ENCODE assay signal across 8 cellular contexts in the genomic region with DNA sequence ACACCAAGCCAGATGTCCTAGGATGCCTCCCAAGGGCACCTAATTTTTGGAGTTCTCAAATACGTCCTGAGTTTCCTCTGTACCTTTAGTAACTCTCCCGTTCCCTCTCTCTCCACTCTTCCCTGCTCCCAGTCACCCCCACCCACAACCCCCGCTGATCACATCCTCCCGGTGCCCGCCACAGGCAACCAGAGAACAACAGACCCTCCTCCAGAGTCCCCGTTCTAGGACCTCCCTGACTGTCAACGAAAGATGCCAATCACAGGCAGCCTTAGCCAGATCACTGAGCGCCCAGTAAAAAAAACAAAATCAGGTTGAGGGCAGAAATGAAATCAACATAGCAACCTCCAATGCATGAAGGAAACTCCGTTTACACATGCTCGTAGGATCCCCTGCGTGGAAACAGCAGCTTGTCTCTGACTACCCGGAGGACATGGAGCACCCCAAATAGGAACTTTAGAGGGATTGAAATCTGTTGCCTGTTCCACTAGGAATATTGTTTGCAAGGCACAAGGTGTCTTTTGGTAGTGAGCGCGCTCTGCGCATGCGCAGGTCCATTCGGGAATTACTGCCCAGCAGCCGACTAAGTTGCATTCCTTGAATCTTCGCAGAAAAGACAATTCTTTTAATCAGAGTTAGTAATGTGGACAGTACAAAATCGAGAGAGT. TPM values are rescaled to one million over a fixed set of nuclear protein-coding genes. Genes with fewer than 3 reads are reported as not detected.
DNase-seq lines count a peak whose midpoint lies in the region; ATAC-seq and TF ChIP-seq lines count a peak whose summit lies in the region.

GABRB1 (plus strand) TSS at position 557 of the 668 bp plus-strand sequence.

- DNase-seq in CD14-positive monocyte (ENCODE audit: low spot score) (no peak), KBM-7 (peak; percentile 9), globus pallidus (ENCODE audit: low spot score) (peak; percentile 74), DMS153 treated with DMSO at 0.1 percent for 48 hours (lab: John Stamatoyannopoulos, UW; ENCODE audit: unreplicated experiment) (no peak)
- no peak for DNase-seq in natural killer cell treated with Interleukin-12 subunit alpha and Interleukin-12 subunit beta and Interleukin-15 and Interleukin-18, amount 100 ng/mL, for 72 hours (ENCODE audit: low spot score)

- in situ Hi-C loops in KBM-7 (cut with MboI; ENCODE audit: low pct_unique_long_range_greater_than_20kb, low sequenced_read_pairs) = no loop called here

- peak within 1 kb of the TSS; percentile 31 to 84 for H3K4me3 Mint-ChIP-seq in CD14-positive monocyte
- peak within 1 kb of the TSS; percentile 74 for H3K4me3 Mint-ChIP-seq in activated naive CD4-positive, alpha-beta T cell treated with anti-CD3 and anti-CD28 coated beads, Interleukin-2, amount 50 U/mL, for 24 hours
- H3K4me3 Mint-ChIP-seq in natural killer cell treated with Interleukin-12 subunit alpha and Interleukin-12 subunit beta and Interleukin-15 and Interleukin-18, amount 100 ng/mL, for 72 hours = peak within 1 kb of the TSS; percentile 46

- H3K36me3 Mint-ChIP-seq in CD14-positive monocyte = peaks cover 0 to 3% of the 10 kb centered on the region in 2 donors
- H3K36me3 Mint-ChIP-seq in activated naive CD4-positive, alpha-beta T cell treated with anti-CD3 and anti-CD28 coated beads, Interleukin-2, amount 50 U/mL, for 24 hours = no peaks in the 10 kb centered on the region
- no peaks in the 10 kb centered on the region for H3K36me3 Mint-ChIP-seq in natural killer cell treated with Interleukin-12 subunit alpha and Interleukin-12 subunit beta and Interleukin-15 and Interleukin-18, amount 100 ng/mL, for 72 hours

- H3K27me3 Mint-ChIP-seq in CD14-positive monocyte (ENCODE audit: low read depth in 3 of 3) = peaks cover 40 to 46% (median 43%) of the 10 kb centered on the region in 3 donors
- peaks cover 35% of the 10 kb centered on the region for H3K27me3 Mint-ChIP-seq in activated naive CD4-positive, alpha-beta T cell treated with anti-CD3 and anti-CD28 coated beads, Interleukin-2, amount 50 U/mL, for 24 hours
- peaks cover 27 to 56% of the 10 kb centered on the region in 2 donors for H3K27me3 Mint-ChIP-seq in natural killer cell treated with Interleukin-12 subunit alpha and Interleukin-12 subunit beta and Interleukin-15 and Interleukin-18, amount 100 ng/mL, for 72 hours

- peaks cover 0 to 5% (median 0%) of the 10 kb centered on the region in 7 donors for H3K9me3 Mint-ChIP-seq in CD14-positive monocyte
- H3K9me3 Mint-ChIP-seq in activated naive CD4-positive, alpha-beta T cell treated with anti-CD3 and anti-CD28 coated beads, Interleukin-2, amount 50 U/mL, for 24 hours = no peaks in the 10 kb centered on the region
- H3K9me3 Mint-ChIP-seq in natural killer cell treated with Interleukin-12 subunit alpha and Interleukin-12 subunit beta and Interleukin-15 and Interleukin-18, amount 100 ng/mL, for 72 hours = no peaks in the 10 kb centered on the region

- ATAC-seq in natural killer cell treated with Interleukin-12 subunit alpha and Interleukin-12 subunit beta and Interleukin-15 and Interleukin-18, amount 100 ng/mL, for 72 hours = no peak
- ATAC-seq in GM19455 (IDR thresholded peaks at IDR 0.05; ENCODE audit: unreplicated experiment) (no peak), GM21360 (IDR thresholded peaks at IDR 0.05; ENCODE audit: unreplicated experiment) (no peak)

- no peak for TF ChIP-seq CTCF in CD14-positive monocyte (IDR thresholded peaks at IDR 0.05)

- H3K4me1 Mint-ChIP-seq in CD14-positive monocyte = peaks cover 22% of the 10 kb centered on the region
- H3K4me1 Mint-ChIP-seq in activated naive CD4-positive, alpha-beta T cell treated with anti-CD3 and anti-CD28 coated beads, Interleukin-2, amount 50 U/mL, for 24 hours = peaks cover 14% of the 10 kb centered on the region
- H3K4me1 Mint-ChIP-seq in natural killer cell treated with Interleukin-12 subunit alpha and Interleukin-12 subunit beta and Interleukin-15 and Interleukin-18, amount 100 ng/mL, for 72 hours (ENCODE audit: low read depth in 2 of 2) = peaks cover 14 to 18% of the 10 kb centered on the region in 2 donors

- H3K27ac Mint-ChIP-seq in CD14-positive monocyte = no peak within 1 kb of the TSS
- H3K27ac Mint-ChIP-seq in activated naive CD4-positive, alpha-beta T cell treated with anti-CD3 and anti-CD28 coated beads, Interleukin-2, amount 50 U/mL, for 24 hours = no peak within 1 kb of the TSS
- H3K27ac Mint-ChIP-seq in natural killer cell treated with Interleukin-12 subunit alpha and Interleukin-12 subunit beta and Interleukin-15 and Interleukin-18, amount 100 ng/mL, for 72 hours = no peak within 1 kb of the TSS

- intact Hi-C loops in CD14-positive monocyte (cut with micrococcal nuclease) = no loop called here

RNA-seq across cellular contexts. Expression of gene GABRB1, which starts in this region (rescaled TPM):
- polyA plus RNA-seq in CD14-positive monocyte = not detected
- total RNA-seq in natural killer cell treated with Interleukin-12 subunit alpha and Interleukin-12 subunit beta and Interleukin-15 and Interleukin-18, amount 100 ng/mL, for 72 hours = not detected

Comparison
In these comparisons a context has a peak if more than half of its experiments do, and no peak if none do; other contexts are left out.
1. DNase-seq: peak in KBM-7 (single experiment) and globus pallidus (single experiment); none in CD14-positive monocyte (single experiment), natural killer cell treated with Interleukin-12 subunit alpha and Interleukin-12 subunit beta and Interleukin-15 and Interleukin-18, amount 100 ng/mL, for 72 hours (single experiment) and DMS153 treated with DMSO at 0.1 percent for 48 hours (single experiment).
2. Peak in every context shown above with its lines, with median percentiles within 50 percentile points of each other: H3K4me3 Mint-ChIP-seq.